ENCODE assay signal across 1 cellular context in the genomic region with DNA sequence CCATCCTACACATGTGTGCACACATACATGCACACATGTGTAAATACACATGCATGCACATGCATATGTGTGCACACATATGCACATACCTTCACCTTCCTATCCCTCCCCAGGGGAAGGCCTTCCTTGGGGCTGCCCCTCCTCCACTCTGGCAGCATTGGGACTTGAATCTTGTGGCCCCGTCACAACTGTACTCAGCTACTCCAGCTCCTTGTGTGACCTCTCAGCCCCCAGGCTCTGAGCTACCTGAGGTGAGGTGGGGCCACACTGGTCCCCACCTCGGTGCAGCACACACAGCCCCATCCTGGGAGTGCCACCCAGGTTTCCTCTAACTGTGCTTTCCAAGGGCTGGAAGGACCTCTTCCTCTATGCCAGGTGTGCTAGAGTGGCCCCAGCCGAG.
TF ChIP-seq lines count a peak whose summit lies in the region.

No MANE protein-coding gene starts in this region.

TF ChIP-seq in HepG2, 621 proteins besides CTCF, POLR2A, EP300 and RAD21 (continued from another document):
- TF ChIP-seq KIAA2018 (CRISPR knock-in tag; IDR thresholded peaks at IDR 0.05; ENCODE audit: borderline replicate concordance) = no peak
- TF ChIP-seq, protein P1, sequence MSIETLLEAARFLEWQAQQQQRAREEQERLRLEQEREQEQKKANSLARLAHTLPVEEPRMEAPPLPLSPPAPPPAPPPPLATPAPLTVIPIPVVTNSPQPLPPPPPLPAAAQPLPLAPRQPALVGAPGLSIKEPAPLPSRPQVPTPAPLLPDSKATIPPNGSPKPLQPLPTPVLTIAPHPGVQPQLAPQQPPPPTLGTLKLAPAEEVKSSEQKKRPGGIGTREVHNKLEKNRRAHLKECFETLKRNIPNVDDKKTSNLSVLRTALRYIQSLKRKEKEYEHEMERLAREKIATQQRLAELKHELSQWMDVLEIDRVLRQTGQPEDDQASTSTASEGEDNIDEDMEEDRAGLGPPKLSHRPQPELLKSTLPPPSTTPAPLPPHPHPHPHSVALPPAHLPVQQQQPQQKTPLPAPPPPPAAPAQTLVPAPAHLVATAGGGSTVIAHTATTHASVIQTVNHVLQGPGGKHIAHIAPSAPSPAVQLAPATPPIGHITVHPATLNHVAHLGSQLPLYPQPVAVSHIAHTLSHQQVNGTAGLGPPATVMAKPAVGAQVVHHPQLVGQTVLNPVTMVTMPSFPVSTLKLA (IDR thresholded peaks at IDR 0.05) = peak; percentile 68
- TF ChIP-seq, protein P2, sequence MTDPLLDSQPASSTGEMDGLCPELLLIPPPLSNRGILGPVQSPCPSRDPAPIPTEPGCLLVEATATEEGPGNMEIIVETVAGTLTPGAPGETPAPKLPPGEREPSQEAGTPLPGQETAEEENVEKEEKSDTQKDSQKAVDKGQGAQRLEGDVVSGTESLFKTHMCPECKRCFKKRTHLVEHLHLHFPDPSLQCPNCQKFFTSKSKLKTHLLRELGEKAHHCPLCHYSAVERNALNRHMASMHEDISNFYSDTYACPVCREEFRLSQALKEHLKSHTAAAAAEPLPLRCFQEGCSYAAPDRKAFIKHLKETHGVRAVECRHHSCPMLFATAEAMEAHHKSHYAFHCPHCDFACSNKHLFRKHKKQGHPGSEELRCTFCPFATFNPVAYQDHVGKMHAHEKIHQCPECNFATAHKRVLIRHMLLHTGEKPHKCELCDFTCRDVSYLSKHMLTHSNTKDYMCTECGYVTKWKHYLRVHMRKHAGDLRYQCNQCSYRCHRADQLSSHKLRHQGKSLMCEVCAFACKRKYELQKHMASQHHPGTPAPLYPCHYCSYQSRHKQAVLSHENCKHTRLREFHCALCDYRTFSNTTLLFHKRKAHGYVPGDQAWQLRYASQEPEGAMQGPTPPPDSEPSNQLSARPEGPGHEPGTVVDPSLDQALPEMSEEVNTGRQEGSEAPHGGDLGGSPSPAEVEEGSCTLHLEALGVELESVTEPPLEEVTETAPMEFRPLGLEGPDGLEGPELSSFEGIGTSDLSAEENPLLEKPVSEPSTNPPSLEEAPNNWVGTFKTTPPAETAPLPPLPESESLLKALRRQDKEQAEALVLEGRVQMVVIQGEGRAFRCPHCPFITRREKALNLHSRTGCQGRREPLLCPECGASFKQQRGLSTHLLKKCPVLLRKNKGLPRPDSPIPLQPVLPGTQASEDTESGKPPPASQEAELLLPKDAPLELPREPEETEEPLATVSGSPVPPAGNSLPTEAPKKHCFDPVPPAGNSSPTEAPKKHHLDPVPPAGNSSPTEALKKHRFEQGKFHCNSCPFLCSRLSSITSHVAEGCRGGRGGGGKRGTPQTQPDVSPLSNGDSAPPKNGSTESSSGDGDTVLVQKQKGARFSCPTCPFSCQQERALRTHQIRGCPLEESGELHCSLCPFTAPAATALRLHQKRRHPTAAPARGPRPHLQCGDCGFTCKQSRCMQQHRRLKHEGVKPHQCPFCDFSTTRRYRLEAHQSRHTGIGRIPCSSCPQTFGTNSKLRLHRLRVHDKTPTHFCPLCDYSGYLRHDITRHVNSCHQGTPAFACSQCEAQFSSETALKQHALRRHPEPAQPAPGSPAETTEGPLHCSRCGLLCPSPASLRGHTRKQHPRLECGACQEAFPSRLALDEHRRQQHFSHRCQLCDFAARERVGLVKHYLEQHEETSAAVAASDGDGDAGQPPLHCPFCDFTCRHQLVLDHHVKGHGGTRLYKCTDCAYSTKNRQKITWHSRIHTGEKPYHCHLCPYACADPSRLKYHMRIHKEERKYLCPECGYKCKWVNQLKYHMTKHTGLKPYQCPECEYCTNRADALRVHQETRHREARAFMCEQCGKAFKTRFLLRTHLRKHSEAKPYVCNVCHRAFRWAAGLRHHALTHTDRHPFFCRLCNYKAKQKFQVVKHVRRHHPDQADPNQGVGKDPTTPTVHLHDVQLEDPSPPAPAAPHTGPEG (CRISPR knock-in tag; IDR thresholded peaks at IDR 0.05) = no peak
